ENCODE assay signal across 10 cellular contexts in the genomic region with DNA sequence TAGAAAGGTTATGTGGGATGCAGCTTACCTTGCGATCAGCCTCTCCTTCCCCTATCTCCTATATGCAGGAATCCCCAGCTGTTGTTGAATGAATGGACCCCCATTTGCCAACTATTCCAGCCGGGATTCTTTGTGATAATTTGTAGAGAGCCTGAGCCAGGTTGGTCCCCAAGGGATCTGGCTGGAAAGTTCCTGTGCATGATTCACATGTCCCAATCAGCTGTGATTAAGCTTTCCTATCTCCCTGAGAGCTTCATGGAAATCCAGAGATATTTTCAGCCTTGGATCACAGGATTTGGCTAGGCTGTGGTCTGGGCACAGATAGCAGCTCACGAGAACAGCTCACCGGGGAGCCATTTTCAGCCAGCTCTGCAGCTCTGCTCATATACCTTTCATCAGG.
DNase-seq lines count a peak whose midpoint lies in the region; ATAC-seq, FAIRE-seq and TF ChIP-seq lines count a peak whose summit lies in the region.
"Had no signal": no experiment of that assay in that cellular context is flagged by ENCODE, and none has a peak within 500 bp of the region (broad histone marks: within the 10 kb centered on the region; RNA-seq: fewer than 3 reads in every experiment).

No MANE protein-coding gene starts in this region.

- no peak overlapping the region for H2BK15ac ChIP-seq in H1 (ENCODE audit: low read length)

- H3K23me2 ChIP-seq in H1 (ENCODE audit: low read depth, low read length), result no peaks in the 10 kb centered on the region

- no peak for FAIRE-seq in H1 (lab: Jason Lieb, UNC)

- TF ChIP-seq CTCF in H1 (IDR thresholded peaks at IDR 0.05; ENCODE audit: control extremely low read depth in 1 of 3, insufficient read depth in 1 of 3, low read depth in 1 of 3, low read length in 3 of 3), result no peak

- peaks cover 0 to 2% of the 10 kb centered on the region in 2 experiments; a peak in 2 of 4 replicates for H3K9me3 ChIP-seq in H1 (ENCODE audit: insufficient read depth in 2 of 2, low read depth in 1 of 2, low read length in 1 of 2)
- H3K9me3 ChIP-seq: BLaER1 had no signal

- H2AFZ ChIP-seq in H1 (ENCODE audit: low read length), result no peak overlapping the region

- H2AK5ac ChIP-seq in H1 (ENCODE audit: low read depth, low read length), result no peak overlapping the region

- ATAC-seq in stimulated activated memory B cell treated with anti-CD40 and anti-IgM and Interleukin-4, amounts not matched to agents 10 μg/mL and 1 μg/mL and 100 μg/mL, for 72 hours, result no peak
- ATAC-seq in HG03521 (IDR thresholded peaks at IDR 0.05; ENCODE audit: unreplicated experiment) (no peak), GM18511 (IDR thresholded peaks at IDR 0.05; ENCODE audit: unreplicated experiment) (no peak)
- ATAC-seq: activated T-cell treated with anti-CD3 and anti-CD28 coated beads, Interleukin-2, amount 50 U/mL, for 4 hours had no signal

- H2BK5ac ChIP-seq in H1 (ENCODE audit: low read depth, low read length), result 0 out of 2 replicates have a peak overlapping the region, but pooled peaks have one; percentile 22

- TF ChIP-seq POLR2A in H1 (IDR thresholded peaks at IDR 0.05; ENCODE audit: control extremely low read depth in 1 of 2, low read depth in 2 of 2, low read length in 2 of 2), result no peak

- TF ChIP-seq RAD21 in H1 (IDR thresholded peaks at IDR 0.05 in 1 of 2, conservative IDR thresholded peaks at IDR 0.05 in 1 of 2; ENCODE audit: low read depth in 2 of 2, low read length in 2 of 2), result no peak

- H3K4me3 ChIP-seq in H1 (ENCODE audit: extremely low read depth in 1 of 4, insufficient read depth in 2 of 4, low read depth in 3 of 4, low read length in 4 of 4), result no peak overlapping the region
- H3K4me3 ChIP-seq: BLaER1 had no signal

- peak overlapping the region; percentile 17; the same call in 1 of the 2 replicates for H3K27ac ChIP-seq in H1 (ENCODE audit: low read depth, low read length)
- H3K27ac ChIP-seq: BLaER1 had no signal

- H4K20me1 ChIP-seq in H1 (replicated peaks in 1 of 2; ENCODE audit: control insufficient read depth in 1 of 2, insufficient read depth in 2 of 2, low read length in 2 of 2), result no peaks in the 10 kb centered on the region
- H4K20me1 ChIP-seq: BLaER1 had no signal

- H3K4me1 ChIP-seq in H1 (replicated peaks in 1 of 4; ENCODE audit: control insufficient read depth in 3 of 4, insufficient read depth in 4 of 4, low read length in 3 of 4), result peaks cover 0 to 12% (median 10%) of the 10 kb centered on the region in 4 experiments; a peak in 6 of 7 replicates
- H3K4me1 ChIP-seq: BLaER1 had no signal

- H3K56ac ChIP-seq in H1 (replicated peaks; ENCODE audit: insufficient read length, low read depth, low read length), result no peak overlapping the region

- no peak overlapping the region for H3K4me3 Mint-ChIP-seq in stimulated activated memory B cell treated with anti-CD40 and anti-IgM and Interleukin-4, amounts not matched to agents 10 μg/mL and 1 μg/mL and 100 μg/mL, for 72 hours
- H3K4me3 Mint-ChIP-seq: activated T-cell treated with anti-CD3 and anti-CD28 coated beads, Interleukin-2, amount 50 U/mL, for 4 hours had no signal

- TF ChIP-seq EP300 in H1 (IDR thresholded peaks at IDR 0.05; ENCODE audit: borderline replicate concordance in 1 of 2, low read depth in 2 of 2, low read length in 2 of 2), result no peak

- H3K4me1 Mint-ChIP-seq in stimulated activated memory B cell treated with anti-CD40 and anti-IgM and Interleukin-4, amounts not matched to agents 10 μg/mL and 1 μg/mL and 100 μg/mL, for 72 hours, result no peaks in the 10 kb centered on the region

- H3K4me2 ChIP-seq in H1 (ENCODE audit: insufficient read depth in 1 of 2, low read depth in 2 of 2, low read length in 2 of 2), result no peak overlapping the region
- H3K4me2 ChIP-seq: BLaER1 had no signal

- POLR2A ChIA-PET in H1 (lab: Charles Lee; ENCODE audit: partially characterized antibody), result interaction anchor here (0.9 to 1.2 kb wide), 3 partner anchors 9 to 13 kb away, joined by 3 to 5 read pairs (median 3); no protein-coding TSS in a partner anchor

- no peak overlapping the region for H3K9ac ChIP-seq in H1 (replicated peaks in 1 of 4; ENCODE audit: extremely low read depth in 1 of 4, low read depth in 3 of 4, low read length in 3 of 4)
- H3K9ac ChIP-seq: BLaER1 had no signal

- H3K23ac ChIP-seq in H1 (ENCODE audit: insufficient read length), result no peak overlapping the region

- H2BK120ac ChIP-seq in H1 (replicated peaks; ENCODE audit: low read depth, low read length), result no peak overlapping the region

- no peaks in the 10 kb centered on the region for H3K36me3 Mint-ChIP-seq in stimulated activated memory B cell treated with anti-CD40 and anti-IgM and Interleukin-4, amounts not matched to agents 10 μg/mL and 1 μg/mL and 100 μg/mL, for 72 hours

- CTCF ChIA-PET in H1 (lab: Charles Lee; ENCODE audit: partially characterized antibody), result interaction anchor here (0.8 to 21.1 kb wide), 8 partner anchors 14 to 299 kb away, joined by 3 to 187 read pairs (median 4); no protein-coding TSS in a partner anchor

- H3K18ac ChIP-seq in H1 (ENCODE audit: extremely low read depth, low read length), result no peak overlapping the region

- H3K27me3 Mint-ChIP-seq in stimulated activated memory B cell treated with anti-CD40 and anti-IgM and Interleukin-4, amounts not matched to agents 10 μg/mL and 1 μg/mL and 100 μg/mL, for 72 hours, result peaks cover 16% of the 10 kb centered on the region

- H2BK20ac ChIP-seq in H1 (ENCODE audit: low read length), result 0 out of 2 replicates have a peak overlapping the region, but pooled peaks have one; percentile 11

- H3K79me1 ChIP-seq in H1 (ENCODE audit: low read depth, low read length), result no peaks in the 10 kb centered on the region; the same call in 1 of the 2 replicates

- no peak overlapping the region for H4K91ac ChIP-seq in H1 (replicated peaks; ENCODE audit: insufficient read length, low read length)

- no peak overlapping the region for H3K4ac ChIP-seq in H1 (replicated peaks; ENCODE audit: insufficient read length, low read depth, low read length)

- no peak overlapping the region for H2BK12ac ChIP-seq in H1 (ENCODE audit: low read depth, low read length)

- H4K5ac ChIP-seq in H1 (ENCODE audit: insufficient read length, low read depth, low read length), result no peak overlapping the region

- H4K8ac ChIP-seq in H1 (ENCODE audit: extremely low read depth, insufficient read depth, low read length), result no peak overlapping the region

- peaks cover 7% of the 10 kb centered on the region for H3K9me3 Mint-ChIP-seq in stimulated activated memory B cell treated with anti-CD40 and anti-IgM and Interleukin-4, amounts not matched to agents 10 μg/mL and 1 μg/mL and 100 μg/mL, for 72 hours

- H3K27me3 ChIP-seq in H1 (replicated peaks in 1 of 4; ENCODE audit: control insufficient read depth in 3 of 4, extremely low read depth in 1 of 4, insufficient read depth in 3 of 4, low read length in 3 of 4), result no peaks in the 10 kb centered on the region
- H3K27me3 ChIP-seq: BLaER1 had no signal

- no peaks in the 10 kb centered on the region for H3K79me2 ChIP-seq in H1 (ENCODE audit: control insufficient read depth in 1 of 2, insufficient read depth in 2 of 2, low read length in 2 of 2)

- H3K27ac Mint-ChIP-seq in stimulated activated memory B cell treated with anti-CD40 and anti-IgM and Interleukin-4, amounts not matched to agents 10 μg/mL and 1 μg/mL and 100 μg/mL, for 72 hours, result no peak overlapping the region

- DNase-seq in 8988T (peak; percentile 46), NCI-H226 (peak; percentile 100), H1 (ENCODE audit: low read depth in 1 of 2, low spot score in 2 of 2) (no peak), middle frontal gyrus (ENCODE audit: extremely low spot score, low spot score) (peak; percentile 17), DMS79 treated with DMSO at 0.1 percent for 48 hours (lab: John Stamatoyannopoulos, UW) (no peak)
- DNase-seq: activated T-cell treated with anti-CD3 and anti-CD28 coated beads, Interleukin-2, amount 50 U/mL, for 4 hours had no signal

- H3K14ac ChIP-seq in H1 (ENCODE audit: insufficient read length), result no peak overlapping the region

- 68% methylated on average over 4 of the region's 4 CpGs; no CpG with 5 or more reads in 1 of the 2 experiments for WGBS in H1 (ENCODE audit: extremely low coverage in 1 of 2, insufficient coverage in 1 of 2, insufficient read length in 1 of 2, insufficient replicate concordance in 2 of 2, low coverage in 1 of 2, low lambda C conversion rate in 2 of 2, missing lambda C conversion rate in 1 of 2), 2 experiments

- H3K36me3 ChIP-seq in H1 (ENCODE audit: control insufficient read depth in 2 of 4, insufficient read depth in 4 of 4, low read length in 3 of 4), result peaks cover 0 to 7% (median 5%) of the 10 kb centered on the region in 4 experiments; a peak in 4 of 8 replicates

TF ChIP-seq in H1, 55 proteins besides CTCF, POLR2A, EP300 and RAD21:
- no peak for TF ChIP-seq EGR1 (IDR thresholded peaks at IDR 0.05; ENCODE audit: borderline replicate concordance, low read depth, low read length)
- TF ChIP-seq SIN3A (conservative IDR thresholded peaks at IDR 0.05 in 1 of 2, IDR thresholded peaks at IDR 0.05 in 1 of 2; ENCODE audit: low read depth in 1 of 2, low read length in 2 of 2), result no peak
- TF ChIP-seq TCF12 (IDR thresholded peaks at IDR 0.05; ENCODE audit: low read depth, low read length), result 0 out of 2 replicates have a peak, but pooled peaks have one; percentile 76

Comparison
In these comparisons a context has a peak if more than half of its experiments do, and no peak if none do; other contexts are left out.
1. DNase-seq: peak in 8988T (single experiment), NCI-H226 (single experiment) and middle frontal gyrus (single experiment); none in H1 (0 of 2) and DMS79 treated with DMSO at 0.1 percent for 48 hours (single experiment).